Comparison of ENCODE assay signal across 9 cellular contexts in genomic region chr3:128378631-128379347, GRCh38.
A peak's percentile ranks its signal among the peaks of the same experiment; 100 is the strongest.
DNase-seq lines count a peak whose midpoint lies in the region; ATAC-seq and TF ChIP-seq lines count a peak whose summit lies in the region.
"Had no signal": no experiment of that assay in that cellular context is flagged by ENCODE, and none has a peak within 500 bp of the region (broad histone marks: within the 10 kb centered on the region; RNA-seq: fewer than 3 reads in every experiment).

No MANE protein-coding gene starts in this region.

- no peaks in the 10 kb centered on the region for H3K36me3 Mint-ChIP-seq in mesothelial cell of epicardium

- no peak for TF ChIP-seq CTCF in fibroblast of mammary gland (conservative IDR thresholded peaks at IDR 0.05; ENCODE audit: control insufficient read depth, insufficient read depth, low read depth, low read length)
- TF ChIP-seq CTCF in mesothelial cell of epicardium (IDR thresholded peaks at IDR 0.05; ENCODE audit: unreplicated experiment), result no peak
- TF ChIP-seq CTCF in tibial artery (IDR thresholded peaks at IDR 0.05), result no peak
- no peak for TF ChIP-seq CTCF in GM13977 (IDR thresholded peaks at IDR 0.05; ENCODE audit: extremely low read depth, insufficient read depth, missing control alignments)

- H3K27ac ChIP-seq in tibial artery, result peak overlapping the region; percentile 9 to 63

- no peaks in the 10 kb centered on the region for H3K9me3 ChIP-seq in tibial artery

- H3K4me1 ChIP-seq in tibial artery, result peaks cover 0 to 40% (median 37%) of the 10 kb centered on the region in 4 donors

- peaks cover 65% of the 10 kb centered on the region for H3K4me1 Mint-ChIP-seq in mesothelial cell of epicardium

- H3K27me3 ChIP-seq in tibial artery, result no peaks in the 10 kb centered on the region

- H3K4me3 ChIP-seq in fibroblast of mammary gland (ENCODE audit: control insufficient read depth, low read depth, low read length) (no peak overlapping the region), tibial artery (no peak overlapping the region)

- no peaks in the 10 kb centered on the region for H3K27me3 Mint-ChIP-seq in mesothelial cell of epicardium (ENCODE audit: low read depth)

- peak overlapping the region; percentile 90 for H3K27ac Mint-ChIP-seq in mesothelial cell of epicardium
- H3K27ac Mint-ChIP-seq: T-helper 1 cell treated with Interleukin-12 subunit alpha and Interleukin-12 subunit beta and Interleukin-4 antibody, amounts not matched to agents 30 μg/mL and 1 μg/mL, for 36 hours had no signal

- H3K36me3 ChIP-seq in tibial artery, result peaks cover 0 to 4% (median 0%) of the 10 kb centered on the region in 3 donors

- H3K4me3 Mint-ChIP-seq in mesothelial cell of epicardium, result no peak overlapping the region
- H3K4me3 Mint-ChIP-seq: T-helper 1 cell treated with Interleukin-12 subunit alpha and Interleukin-12 subunit beta and Interleukin-4 antibody, amounts not matched to agents 30 μg/mL and 1 μg/mL, for 36 hours had no signal

- in situ Hi-C loops in GM13977 (cut with MboI; ENCODE audit: low pct_unique_long_range_greater_than_20kb, low sequenced_read_pairs, unreplicated experiment), result no loop called here

- H3K9me3 Mint-ChIP-seq in mesothelial cell of epicardium, result no peaks in the 10 kb centered on the region
- H3K9me3 Mint-ChIP-seq: T-helper 1 cell treated with Interleukin-12 subunit alpha and Interleukin-12 subunit beta and Interleukin-4 antibody, amounts not matched to agents 30 μg/mL and 1 μg/mL, for 36 hours had no signal

- ATAC-seq in HG03095 (IDR thresholded peaks at IDR 0.05; ENCODE audit: unreplicated experiment), result no peak
- ATAC-seq in HG02623 (IDR thresholded peaks at IDR 0.05; ENCODE audit: unreplicated experiment), result no peak

- peak; percentile 44 for DNase-seq in RPMI7951 (ENCODE audit: low read depth)
- peak; percentile 58 for DNase-seq in fibroblast of mammary gland (ENCODE audit: low read depth)
- DNase-seq in mesothelial cell of epicardium (ENCODE audit: low spot score in 2 of 2, unreplicated experiment in 2 of 2), result no peak
- DNase-seq in tibial artery, result peak in 1 of 2 donors; percentile 74
- DNase-seq in GM13977 (ENCODE audit: low spot score), result no peak
- DNase-seq: NCI-H2029 had no signal

- intact Hi-C loops in tibial artery (cut with DNase I; ENCODE audit: low total_unique reads), result no loop called here

Comparison
In these comparisons a context has a peak if more than half of its experiments do, and no peak if none do; other contexts are left out.
1. DNase-seq: peak in RPMI7951 (single experiment) and fibroblast of mammary gland (single experiment); none in mesothelial cell of epicardium (0 of 2) and GM13977 (single experiment).